In genomic region chr7:50449881-50450690, GRCh38 we compare ENCODE assay signal across 1 cellular context.
A peak's percentile ranks its signal among the peaks of the same experiment; 100 is the strongest.
TF ChIP-seq lines count a peak whose summit lies in the region.

FIGNL1 (minus strand) TSS chr7:50450350; CDS start chr7:50447287, 3,063 bp downstream.

TF ChIP-seq in HepG2, 621 proteins besides CTCF, POLR2A, EP300 and RAD21 (continued from another document and continues in another):
- TF ChIP-seq ZBTB49 (CRISPR knock-in tag; IDR thresholded peaks at IDR 0.05; ENCODE audit: borderline replicate concordance) (no peak), PPARG (CRISPR knock-in tag; conservative IDR thresholded peaks at IDR 0.05) (0 out of 2 replicates have a peak, but pooled peaks have one; percentile 32), MATR3 (CRISPR knock-in tag; IDR thresholded peaks at IDR 0.05) (no peak), AKNA (CRISPR knock-in tag; IDR thresholded peaks at IDR 0.05; ENCODE audit: borderline replicate concordance) (no peak), PRDM4 (CRISPR knock-in tag; IDR thresholded peaks at IDR 0.05; ENCODE audit: borderline replicate concordance) (no peak), NBN (conservative IDR thresholded peaks at IDR 0.05) (no peak), TFAP4 (IDR thresholded peaks at IDR 0.05; ENCODE audit: borderline replicate concordance, low read depth) (no peak), ELK4 (CRISPR knock-in tag; IDR thresholded peaks at IDR 0.05; ENCODE audit: borderline replicate concordance) (no peak), SP140L (CRISPR knock-in tag; IDR thresholded peaks at IDR 0.05; ENCODE audit: borderline replicate concordance) (no peak), ZNF629 (CRISPR knock-in tag; conservative IDR thresholded peaks at IDR 0.05) (no peak), ZNF609 (CRISPR knock-in tag; IDR thresholded peaks at IDR 0.05; ENCODE audit: borderline replicate concordance) (no peak), ZFP36 (IDR thresholded peaks at IDR 0.05; ENCODE audit: borderline replicate concordance, low read depth, low read length, partially characterized antibody) (no peak), NFKBIZ (CRISPR knock-in tag; IDR thresholded peaks at IDR 0.05) (0 out of 2 replicates have a peak, but pooled peaks have one; percentile 52), SCMH1 (CRISPR knock-in tag; IDR thresholded peaks at IDR 0.05; ENCODE audit: borderline replicate concordance) (no peak), CCAR2 (optimal IDR thresholded peaks at IDR 0.05; ENCODE audit: low read depth, low read length) (no peak), ZBTB1 (CRISPR knock-in tag; IDR thresholded peaks at IDR 0.05; ENCODE audit: borderline replicate concordance) (peak; percentile 87; the same call in 1 of the 2 replicates), ZNF567 (CRISPR knock-in tag; IDR thresholded peaks at IDR 0.05; ENCODE audit: borderline replicate concordance) (0 out of 2 replicates have a peak, but pooled peaks have one; percentile 63), ZNF367 (CRISPR knock-in tag; IDR thresholded peaks at IDR 0.05; ENCODE audit: borderline replicate concordance) (no peak), SOX6 (IDR thresholded peaks at IDR 0.05) (no peak), SOX6 (CRISPR knock-in tag; IDR thresholded peaks at IDR 0.05) (peak; percentile 35), DRAP1 (CRISPR knock-in tag; IDR thresholded peaks at IDR 0.05) (peak; percentile 47; the same call in 1 of the 2 replicates), ZSCAN21 (CRISPR knock-in tag; IDR thresholded peaks at IDR 0.05; ENCODE audit: borderline replicate concordance) (0 out of 2 replicates have a peak, but pooled peaks have one; percentile 38), CAMTA2 (CRISPR knock-in tag; IDR thresholded peaks at IDR 0.05; ENCODE audit: borderline replicate concordance) (0 out of 2 replicates have a peak, but pooled peaks have one; percentile 64), TMF1 (CRISPR knock-in tag; IDR thresholded peaks at IDR 0.05; ENCODE audit: low read depth) (peak; percentile 88), U2AF2 (IDR thresholded peaks at IDR 0.05; ENCODE audit: low read depth, low read length) (no peak), ZNF574 (CRISPR knock-in tag; IDR thresholded peaks at IDR 0.05) (peak; percentile 85), ZNF724P (CRISPR knock-in tag; IDR thresholded peaks at IDR 0.05; ENCODE audit: borderline replicate concordance) (peak; percentile 79; the same call in 1 of the 2 replicates), FOXM1 (CRISPR knock-in tag; IDR thresholded peaks at IDR 0.05) (0 out of 2 replicates have a peak, but pooled peaks have one; percentile 14), GMEB1 (CRISPR knock-in tag; IDR thresholded peaks at IDR 0.05; ENCODE audit: borderline replicate concordance) (peak; percentile 100), HNRNPK (IDR thresholded peaks at IDR 0.05; ENCODE audit: low read depth, low read length, poor library complexity, severe bottlenecking) (peak; percentile 51), SNAPC2 (CRISPR knock-in tag; IDR thresholded peaks at IDR 0.05) (no peak)
